ENCODE assay signal across 8 cellular contexts in the genomic region with DNA sequence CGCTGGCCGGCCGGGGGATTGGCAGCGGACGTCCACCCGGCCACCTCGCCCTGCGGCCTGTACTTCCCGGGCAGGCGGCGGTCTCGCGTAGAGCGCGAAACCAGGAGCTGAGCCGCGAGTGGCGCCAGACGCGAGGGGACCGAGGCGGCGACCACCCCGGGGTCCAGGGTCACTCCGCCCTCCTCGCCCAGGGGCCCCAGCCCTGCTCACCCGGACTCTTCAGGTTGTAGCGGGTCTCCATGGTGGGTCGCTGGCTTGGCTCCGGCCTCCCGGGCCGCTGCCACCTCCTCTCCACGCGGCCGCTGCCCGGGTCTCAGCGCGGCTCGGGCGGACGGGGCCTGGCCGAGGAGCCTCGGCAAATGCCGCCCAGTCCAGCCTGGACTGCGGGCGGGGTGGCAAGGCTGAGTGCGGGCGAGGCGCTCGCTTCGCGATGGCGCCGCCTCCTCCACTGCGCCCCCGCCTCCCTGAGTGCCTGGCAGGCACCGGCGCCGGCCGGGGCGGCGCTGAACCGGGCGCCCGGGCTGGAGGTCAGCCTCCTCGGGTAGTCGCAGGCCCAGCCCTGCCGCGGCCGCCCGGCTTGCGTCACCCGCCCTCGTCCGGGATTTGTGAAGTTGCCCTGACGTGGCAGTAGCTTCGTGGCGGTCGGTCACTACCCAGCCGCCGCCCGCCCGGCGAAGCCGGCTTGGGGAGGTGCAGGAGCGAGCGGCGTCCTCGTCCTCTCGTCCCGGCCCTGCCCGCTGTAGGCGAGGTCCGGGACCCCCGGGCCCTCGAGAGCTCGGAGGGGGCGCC. TPM values are rescaled to one million over a fixed set of nuclear protein-coding genes. Genes with fewer than 3 reads are reported as not detected.
DNase-seq lines count a peak whose midpoint lies in the region; ATAC-seq and TF ChIP-seq lines count a peak whose summit lies in the region.

A gene with protein sequence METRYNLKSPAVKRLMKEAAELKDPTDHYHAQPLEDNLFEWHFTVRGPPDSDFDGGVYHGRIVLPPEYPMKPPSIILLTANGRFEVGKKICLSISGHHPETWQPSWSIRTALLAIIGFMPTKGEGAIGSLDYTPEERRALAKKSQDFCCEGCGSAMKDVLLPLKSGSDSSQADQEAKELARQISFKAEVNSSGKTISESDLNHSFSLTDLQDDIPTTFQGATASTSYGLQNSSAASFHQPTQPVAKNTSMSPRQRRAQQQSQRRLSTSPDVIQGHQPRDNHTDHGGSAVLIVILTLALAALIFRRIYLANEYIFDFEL (minus strand): TSS at position 394 of the 789 bp plus-strand sequence. CDS start 153 bp downstream, at position 241.

- H3K4me1 Mint-ChIP-seq in activated CD4-positive, alpha-beta memory T cell treated with anti-CD3 and anti-CD28 coated beads for 36 hours (ENCODE audit: low read depth), result peaks cover 76% of the 10 kb centered on the region

- peaks cover 3% of the 10 kb centered on the region for H3K36me3 Mint-ChIP-seq in activated CD4-positive, alpha-beta memory T cell treated with anti-CD3 and anti-CD28 coated beads for 36 hours

- POLR2A ChIA-PET in activated CD4-positive, alpha-beta memory T cell treated with anti-CD3 and anti-CD28 coated beads for 36 hours (lab: Charles Lee), result interaction anchor here (0.5 to 6.1 kb wide), 9 partner anchors 15 to 495 kb away, joined by 3 to 37 read pairs (median 3); partner anchors contain the start of genes LYRM2, PM20D2 and PNRC1

- intact Hi-C loops in activated CD4-positive, alpha-beta memory T cell treated with anti-CD3 and anti-CD28 coated beads for 36 hours (cut with micrococcal nuclease), result loop anchor here (1.0 to 10.0 kb wide), 6 partner anchors 54 to 752 kb away; partner anchors contain the start of genes CASP8AP2, PNRC1 and RNGTT
- intact Hi-C loops in right lobe of liver (cut with DNase I), result no loop called here

- TF ChIP-seq CTCF in right lobe of liver (IDR thresholded peaks at IDR 0.05), result no peak

- DNase-seq in A172 (ENCODE audit: low spot score), result peak; percentile 62
- peak; percentile 35 for DNase-seq in NCI-H345 treated with DMSO at 0.1 percent for 48 hours (lab: John Stamatoyannopoulos, UW; ENCODE audit: unreplicated experiment)
- peak; percentile 85 for DNase-seq in activated CD4-positive, alpha-beta memory T cell treated with anti-CD3 and anti-CD28 coated beads for 36 hours
- DNase-seq in dermis microvascular lymphatic vessel endothelial cell (ENCODE audit: low read depth in 2 of 2), result peak; percentile 82 to 98
- peak; percentile 98 for DNase-seq in right lobe of liver
- peak; percentile 73 for DNase-seq in stimulated activated CD4-positive, alpha-beta T cell treated with anti-CD3 and anti-CD28 coated beads, Interleukin-4, amount 100 ng/mL, for 24 hours

- H3K9me3 ChIP-seq in right lobe of liver, result no peaks in the 10 kb centered on the region

- peak within 1 kb of the TSS; percentile 98 to 99 (median 98) for H3K27ac ChIP-seq in right lobe of liver

- CTCF ChIA-PET in activated CD4-positive, alpha-beta memory T cell treated with anti-CD3 and anti-CD28 coated beads for 36 hours (lab: Charles Lee), result interaction anchor here (0.5 to 7.6 kb wide), 7 partner anchors 11 to 258 kb away, joined by 3 to 47 read pairs (median 10); no protein-coding TSS in a partner anchor

- peak within 1 kb of the TSS; percentile 90 to 96 (median 93) for H3K4me3 ChIP-seq in right lobe of liver

- no peaks in the 10 kb centered on the region for H3K27me3 ChIP-seq in right lobe of liver

- ATAC-seq in GM18498 (IDR thresholded peaks at IDR 0.05; ENCODE audit: unreplicated experiment), result peak; percentile 55
- peak; percentile 48 for ATAC-seq in HG03025 (IDR thresholded peaks at IDR 0.05; ENCODE audit: low FRiP score, unreplicated experiment)
- peak; percentile 90 to 97 (median 94) for ATAC-seq in right lobe of liver

- WGBS in right lobe of liver (ENCODE audit: insufficient coverage, low coverage, low lambda C conversion rate, missing lambda C conversion rate), result 0% methylated on average over 5 of the region's 98 CpGs

- no peaks in the 10 kb centered on the region for H3K9me3 Mint-ChIP-seq in activated CD4-positive, alpha-beta memory T cell treated with anti-CD3 and anti-CD28 coated beads for 36 hours

- H3K4me1 ChIP-seq in right lobe of liver, result peaks cover 0 to 27% (median 3%) of the 10 kb centered on the region in 4 donors

- H3K36me3 ChIP-seq in right lobe of liver, result no peaks in the 10 kb centered on the region

- H3K4me3 Mint-ChIP-seq in activated CD4-positive, alpha-beta memory T cell treated with anti-CD3 and anti-CD28 coated beads for 36 hours, result peak within 1 kb of the TSS; percentile 91

- H3K27ac Mint-ChIP-seq in activated CD4-positive, alpha-beta memory T cell treated with anti-CD3 and anti-CD28 coated beads for 36 hours, result peak within 1 kb of the TSS; percentile 84

- no peaks in the 10 kb centered on the region for H3K27me3 Mint-ChIP-seq in activated CD4-positive, alpha-beta memory T cell treated with anti-CD3 and anti-CD28 coated beads for 36 hours

- TF ChIP-seq POLR2A in right lobe of liver (IDR thresholded peaks at IDR 0.05), result peak; percentile 99

RNA-seq across cellular contexts. Expression of the gene that starts here (rescaled TPM):
- 36.5 and 39.4 TPM in 2 replicates for total RNA-seq in A172 (2014; rRNA removed; shearing (Covaris generic))
- 10 to 100 TPM; 23.8 to 24.9 TPM for total RNA-seq in activated CD4-positive, alpha-beta memory T cell treated with anti-CD3 and anti-CD28 coated beads for 36 hours
- 47.9 and 56.6 TPM in 2 replicates for total RNA-seq in dermis microvascular lymphatic vessel endothelial cell
- total RNA-seq in right lobe of liver, result 10 to 100 TPM; 14.9 to 22.3 (median 19.7) TPM

Comparison
In these comparisons a context has a peak if more than half of its experiments do, and no peak if none do; other contexts are left out.
1. Peak in every context shown above with its lines: DNase-seq, ATAC-seq, H3K4me3 ChIP-seq and H3K27ac ChIP-seq.
2. DNase-seq: peak in every context shown above with its lines; median percentile 98 in right lobe of liver; 90 in dermis microvascular lymphatic vessel endothelial cell; 85 in activated CD4-positive, alpha-beta memory T cell treated with anti-CD3 and anti-CD28 coated beads for 36 hours; 73 in stimulated activated CD4-positive, alpha-beta T cell treated with anti-CD3 and anti-CD28 coated beads, Interleukin-4, amount 100 ng/mL, for 24 hours; 62 in A172; 35 in NCI-H345 treated with DMSO at 0.1 percent for 48 hours.